ENCODE assay signal across 10 cellular contexts in genomic region chr11:109984634-109985289, GRCh38.
A peak's percentile ranks its signal among the peaks of the same experiment; 100 is the strongest.
DNase-seq lines count a peak whose midpoint lies in the region; ATAC-seq and TF ChIP-seq lines count a peak whose summit lies in the region.
"Had no signal": no experiment of that assay in that cellular context is flagged by ENCODE, and none has a peak within 500 bp of the region (broad histone marks: within the 10 kb centered on the region; RNA-seq: fewer than 3 reads in every experiment).

No MANE protein-coding gene starts in this region.

- H3F3A ChIP-seq in OCI-LY1 (ENCODE audit: insufficient read depth, low read length): no peaks in the 10 kb centered on the region

- peak; percentile 80 to 82 for ATAC-seq in activated T-cell treated with anti-CD3 and anti-CD28 coated beads, Interleukin-2, amount 50 U/mL, for 72 hours (replicated peaks in 1 of 2)
- peak; percentile 95 for ATAC-seq in HG02943 (IDR thresholded peaks at IDR 0.05; ENCODE audit: low read depth, unreplicated experiment)
- ATAC-seq in upper lobe of right lung: peak; percentile 67

- H3K27me3 ChIP-seq in OCI-LY1 (ENCODE audit: insufficient read depth, low read length): no peaks in the 10 kb centered on the region
- H3K27me3 ChIP-seq in upper lobe of right lung: no peaks in the 10 kb centered on the region
- H3K27me3 ChIP-seq in right atrium auricular region: no peaks in the 10 kb centered on the region

- H3K36me3 ChIP-seq in OCI-LY1 (ENCODE audit: insufficient read depth, low read length): no peaks in the 10 kb centered on the region
- no peaks in the 10 kb centered on the region for H3K36me3 ChIP-seq in upper lobe of right lung
- H3K36me3 ChIP-seq in right atrium auricular region: no peaks in the 10 kb centered on the region

- no peak overlapping the region for H3K27ac Mint-ChIP-seq in activated T-cell treated with anti-CD3 and anti-CD28 coated beads, Interleukin-2, amount 50 U/mL, for 72 hours
- H3K27ac Mint-ChIP-seq: nephron had no signal

- peaks cover 2 to 3% of the 10 kb centered on the region in 2 donors for H3K9me3 Mint-ChIP-seq in activated T-cell treated with anti-CD3 and anti-CD28 coated beads, Interleukin-2, amount 50 U/mL, for 72 hours
- H3K9me3 Mint-ChIP-seq: nephron had no signal

- H3K79me2 ChIP-seq in OCI-LY1 (ENCODE audit: insufficient read depth, low read length): no peaks in the 10 kb centered on the region

- peaks cover 25% of the 10 kb centered on the region for H3K4me1 Mint-ChIP-seq in activated T-cell treated with anti-CD3 and anti-CD28 coated beads, Interleukin-2, amount 50 U/mL, for 72 hours (ENCODE audit: low read depth)
- H3K4me1 Mint-ChIP-seq: nephron had no signal

- H4K20me1 ChIP-seq in OCI-LY1 (ENCODE audit: insufficient read depth, low read length): no peaks in the 10 kb centered on the region

- no peaks in the 10 kb centered on the region for H3K9me3 ChIP-seq in OCI-LY1 (ENCODE audit: low read length)
- no peaks in the 10 kb centered on the region for H3K9me3 ChIP-seq in upper lobe of right lung
- H3K9me3 ChIP-seq in right atrium auricular region: no peaks in the 10 kb centered on the region

- no peak for DNase-seq in activated T-cell treated with anti-CD3 and anti-CD28 coated beads, Interleukin-2, amount 50 U/mL, for 72 hours
- no peak for DNase-seq in activated T-cell treated with anti-CD3 and anti-CD28 coated beads, Interleukin-2, amount 50 U/mL, for 1 hour
- DNase-seq in upper lobe of right lung: no peak
- DNase-seq in Ammon's horn (ENCODE audit: low spot score): no peak
- DNase-seq in HPDE6-E6E7 (ENCODE audit: extremely low spot score): no peak
- DNase-seq in right atrium auricular region (ENCODE audit: low spot score): no peak
- DNase-seq: activated CD4-positive, CD25-positive, alpha-beta regulatory T cell treated with anti-CD3 and anti-CD28 coated beads, Interleukin-2, amount 50 U/mL, for 72 hours had no signal

- peak overlapping the region; percentile 0; the same call in 1 of the 2 replicates for H2AFZ ChIP-seq in OCI-LY1 (ENCODE audit: low read length)

- no peaks in the 10 kb centered on the region for H3K27me3 Mint-ChIP-seq in activated T-cell treated with anti-CD3 and anti-CD28 coated beads, Interleukin-2, amount 50 U/mL, for 72 hours (ENCODE audit: low read depth)

- no peak overlapping the region for H3K27ac ChIP-seq in OCI-LY1 (ENCODE audit: low read depth, low read length, poor library complexity, severe bottlenecking)
- H3K27ac ChIP-seq in upper lobe of right lung: no peak overlapping the region
- H3K27ac ChIP-seq in right atrium auricular region: no peak overlapping the region

- peaks cover 7% of the 10 kb centered on the region for H3K4me1 ChIP-seq in OCI-LY1 (ENCODE audit: insufficient read depth, low read length, severe bottlenecking)
- no peaks in the 10 kb centered on the region for H3K4me1 ChIP-seq in upper lobe of right lung
- no peaks in the 10 kb centered on the region for H3K4me1 ChIP-seq in right atrium auricular region

- peak overlapping the region; percentile 5; the same call in 1 of the 2 replicates for H3K4me2 ChIP-seq in OCI-LY1 (ENCODE audit: low read length)

- H3K36me3 Mint-ChIP-seq in activated T-cell treated with anti-CD3 and anti-CD28 coated beads, Interleukin-2, amount 50 U/mL, for 72 hours (ENCODE audit: insufficient read depth in 2 of 2): no peaks in the 10 kb centered on the region

- H3K9ac ChIP-seq in OCI-LY1 (ENCODE audit: low read length): no peak overlapping the region

- intact Hi-C loops in upper lobe of right lung (cut with DNase I): no loop called here

- no peaks in the 10 kb centered on the region for H3K9me2 ChIP-seq in OCI-LY1 (ENCODE audit: low read depth, low read length)

- peak overlapping the region in 1 of 2 donors; percentile 35 for H3K4me3 Mint-ChIP-seq in activated T-cell treated with anti-CD3 and anti-CD28 coated beads, Interleukin-2, amount 50 U/mL, for 72 hours
- H3K4me3 Mint-ChIP-seq: nephron had no signal

- TF ChIP-seq CTCF in OCI-LY1 (IDR thresholded peaks at IDR 0.05; ENCODE audit: low read length) (no peak), upper lobe of right lung (IDR thresholded peaks at IDR 0.05) (no peak), right atrium auricular region (IDR thresholded peaks at IDR 0.05) (no peak)

- H3K4me3 ChIP-seq in OCI-LY1 (ENCODE audit: low read depth, low read length, poor library complexity, severe bottlenecking) (no peak overlapping the region), upper lobe of right lung (no peak overlapping the region), right atrium auricular region (no peak overlapping the region)
